In genomic region chr12:118137148-118137678, GRCh38 we compare ENCODE assay signal across 2 cellular contexts.
TF ChIP-seq lines count a peak whose summit lies in the region.

No MANE protein-coding gene starts in this region.

TF ChIP-seq in A549, 52 proteins besides CTCF, POLR2A, EP300 and RAD21 (continued from another document):
- TF ChIP-seq HES2 (IDR thresholded peaks at IDR 0.05), result no peak
- TF ChIP-seq, protein P1, sequence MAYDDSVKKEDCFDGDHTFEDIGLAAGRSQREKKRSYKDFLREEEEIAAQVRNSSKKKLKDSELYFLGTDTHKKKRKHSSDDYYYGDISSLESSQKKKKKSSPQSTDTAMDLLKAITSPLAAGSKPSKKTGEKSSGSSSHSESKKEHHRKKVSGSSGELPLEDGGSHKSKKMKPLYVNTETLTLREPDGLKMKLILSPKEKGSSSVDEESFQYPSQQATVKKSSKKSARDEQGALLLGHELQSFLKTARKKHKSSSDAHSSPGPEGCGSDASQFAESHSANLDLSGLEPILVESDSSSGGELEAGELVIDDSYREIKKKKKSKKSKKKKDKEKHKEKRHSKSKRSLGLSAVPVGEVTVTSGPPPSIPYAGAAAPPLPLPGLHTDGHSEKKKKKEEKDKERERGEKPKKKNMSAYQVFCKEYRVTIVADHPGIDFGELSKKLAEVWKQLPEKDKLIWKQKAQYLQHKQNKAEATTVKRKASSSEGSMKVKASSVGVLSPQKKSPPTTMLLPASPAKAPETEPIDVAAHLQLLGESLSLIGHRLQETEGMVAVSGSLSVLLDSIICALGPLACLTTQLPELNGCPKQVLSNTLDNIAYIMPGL (CRISPR knock-in tag; IDR thresholded peaks at IDR 0.05; ENCODE audit: borderline replicate concordance), result no peak
- TF ChIP-seq, protein P2, sequence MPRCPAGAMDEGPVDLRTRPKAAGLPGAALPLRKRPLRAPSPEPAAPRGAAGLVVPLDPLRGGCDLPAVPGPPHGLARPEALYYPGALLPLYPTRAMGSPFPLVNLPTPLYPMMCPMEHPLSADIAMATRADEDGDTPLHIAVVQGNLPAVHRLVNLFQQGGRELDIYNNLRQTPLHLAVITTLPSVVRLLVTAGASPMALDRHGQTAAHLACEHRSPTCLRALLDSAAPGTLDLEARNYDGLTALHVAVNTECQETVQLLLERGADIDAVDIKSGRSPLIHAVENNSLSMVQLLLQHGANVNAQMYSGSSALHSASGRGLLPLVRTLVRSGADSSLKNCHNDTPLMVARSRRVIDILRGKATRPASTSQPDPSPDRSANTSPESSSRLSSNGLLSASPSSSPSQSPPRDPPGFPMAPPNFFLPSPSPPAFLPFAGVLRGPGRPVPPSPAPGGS (IDR thresholded peaks at IDR 0.05), result no peak
- no peak for TF ChIP-seq MAFK (IDR thresholded peaks at IDR 0.05; ENCODE audit: partially characterized antibody)
- no peak for TF ChIP-seq RFX5 (IDR thresholded peaks at IDR 0.05)
- no peak for TF ChIP-seq JUN (IDR thresholded peaks at IDR 0.05)
- TF ChIP-seq CBX8 (IDR thresholded peaks at IDR 0.05), result no peak

TF ChIP-seq in IMR-90, 13 proteins besides CTCF, POLR2A, EP300 and RAD21 (continued from another document):
- TF ChIP-seq CEBPB (IDR thresholded peaks at IDR 0.05; ENCODE audit: low read depth, low read length), result no peak
- no peak for TF ChIP-seq BHLHE40 (IDR thresholded peaks at IDR 0.05; ENCODE audit: low read depth, low read length)
- no peak for TF ChIP-seq MAZ (IDR thresholded peaks at IDR 0.05; ENCODE audit: borderline replicate concordance, low read depth, low read length)
- no peak for TF ChIP-seq CHD1 (IDR thresholded peaks at IDR 0.05; ENCODE audit: low read depth, low read length)
- no peak for TF ChIP-seq NFE2L2 (IDR thresholded peaks at IDR 0.05; ENCODE audit: low read depth, low read length)
- no peak for TF ChIP-seq RCOR1 (IDR thresholded peaks at IDR 0.05; ENCODE audit: insufficient replicate concordance, low read length)
- no peak for TF ChIP-seq SMC3 (IDR thresholded peaks at IDR 0.05; ENCODE audit: low read depth, low read length)
- no peak for TF ChIP-seq RFX5 (IDR thresholded peaks at IDR 0.05; ENCODE audit: low read depth, low read length)
